ENCODE assay signal across 25 cellular contexts in the genomic region with DNA sequence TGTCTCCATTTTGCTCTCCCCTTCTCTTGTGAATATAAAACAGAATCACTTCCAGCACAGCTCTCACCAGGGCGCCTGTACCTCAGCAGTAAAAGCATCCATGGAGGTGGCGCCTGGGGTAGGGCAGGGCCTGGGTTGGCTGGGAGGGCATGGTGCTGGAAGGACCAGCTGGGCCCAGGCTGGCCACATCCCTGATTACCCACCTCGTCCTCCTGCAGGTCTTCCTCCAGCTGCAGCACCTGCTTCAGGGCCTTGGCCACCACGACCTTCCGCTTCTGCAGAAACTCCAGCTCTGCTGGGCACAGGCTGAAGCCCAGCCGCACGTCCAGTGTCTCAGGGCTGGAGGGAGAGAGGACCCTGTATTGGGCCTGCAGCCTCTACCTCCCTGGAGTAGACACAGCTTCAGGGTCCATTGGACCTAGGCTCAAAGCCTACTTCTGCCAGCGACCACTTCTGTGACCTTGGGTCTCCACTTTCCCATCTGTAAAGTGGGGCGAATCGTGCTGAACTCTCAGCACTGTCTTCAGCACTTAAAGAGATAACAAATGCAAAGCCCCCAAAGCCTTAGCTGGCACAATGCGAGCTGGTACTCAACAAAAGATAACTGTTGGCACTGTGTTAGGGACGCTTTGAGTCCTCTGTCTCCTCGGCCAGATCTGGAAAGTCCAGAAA. TPM values are rescaled to one million over a fixed set of nuclear protein-coding genes. Genes with fewer than 3 reads are reported as not detected.
DNase-seq lines count a peak whose midpoint lies in the region; ATAC-seq, FAIRE-seq and TF ChIP-seq lines count a peak whose summit lies in the region.
"Had no signal": no experiment of that assay in that cellular context is flagged by ENCODE, and none has a peak within 500 bp of the region (broad histone marks: within the 10 kb centered on the region; RNA-seq: fewer than 3 reads in every experiment).

No MANE protein-coding gene starts in this region.

- H3K79me2 ChIP-seq in osteoblast (ENCODE audit: insufficient read depth, low read length), result no peaks in the 10 kb centered on the region

- H3K27ac ChIP-seq in left ventricle myocardium inferior (replicated peaks), result no peak overlapping the region
- no peak overlapping the region for H3K27ac ChIP-seq in kidney (ENCODE audit: low read depth in 2 of 2, low read length in 2 of 2)
- no peak overlapping the region for H3K27ac ChIP-seq in osteoblast (ENCODE audit: low read depth, low read length)

- intact Hi-C loops in left ventricle myocardium superior (cut with micrococcal nuclease), result no loop called here
- intact Hi-C loops in left ventricle myocardium inferior (cut with micrococcal nuclease), result no loop called here
- intact Hi-C loops in kidney (cut with DNase I), result no loop called here

- no peaks in the 10 kb centered on the region for H3K27me3 ChIP-seq in left ventricle myocardium inferior (ENCODE audit: low read depth)
- peaks cover 15% of the 10 kb centered on the region for H3K27me3 ChIP-seq in osteoblast (ENCODE audit: insufficient read depth, low read length)
- H3K27me3 ChIP-seq: BE2C had no signal

- H2AFZ ChIP-seq in osteoblast (ENCODE audit: low read length), result no peak overlapping the region

- H3K9ac ChIP-seq in kidney (ENCODE audit: low read length in 2 of 2), result no peak overlapping the region

- H3K4me1 ChIP-seq in left ventricle myocardium inferior (peaks cover 6% of the 10 kb centered on the region), kidney (ENCODE audit: control insufficient read depth in 1 of 2, insufficient read depth in 1 of 2, low read depth in 1 of 2, low read length in 2 of 2) (no peaks in the 10 kb centered on the region), osteoblast (ENCODE audit: insufficient read depth, low read length) (no peaks in the 10 kb centered on the region)
- H3K4me1 ChIP-seq: BE2C, HAP-1 had no signal

- H4K20me1 ChIP-seq in osteoblast (ENCODE audit: insufficient read depth, low read length), result no peaks in the 10 kb centered on the region

- no peak overlapping the region for H3K4me2 ChIP-seq in osteoblast (ENCODE audit: insufficient read depth, low read length)

- H3K36me3 ChIP-seq in left ventricle myocardium inferior (no peaks in the 10 kb centered on the region), kidney (ENCODE audit: control insufficient read depth in 1 of 2, insufficient read depth in 2 of 2, low read length in 2 of 2) (no peaks in the 10 kb centered on the region), osteoblast (ENCODE audit: insufficient read depth, low read length) (no peaks in the 10 kb centered on the region)
- H3K36me3 ChIP-seq: BE2C, HAP-1 had no signal

- H3K9me3 ChIP-seq in left ventricle myocardium inferior (replicated peaks) (no peaks in the 10 kb centered on the region), kidney (ENCODE audit: control insufficient read depth in 1 of 2, low read length in 2 of 2) (no peaks in the 10 kb centered on the region), osteoblast (ENCODE audit: low read depth, low read length) (no peaks in the 10 kb centered on the region)
- H3K9me3 ChIP-seq: BE2C, HAP-1 had no signal

- ATAC-seq in left ventricle myocardium superior (peak; percentile 21), GM19463 (IDR thresholded peaks at IDR 0.05; ENCODE audit: unreplicated experiment) (no peak)
- ATAC-seq: PC-3 had no signal

- H3K4me3 ChIP-seq in left ventricle myocardium inferior (no peak overlapping the region), kidney (ENCODE audit: low read length in 2 of 2) (no peak overlapping the region), osteoblast (ENCODE audit: insufficient read depth, low read length) (no peak overlapping the region)
- H3K4me3 ChIP-seq: HAP-1 had no signal

- no peak for TF ChIP-seq CTCF in left ventricle myocardium inferior (IDR thresholded peaks at IDR 0.05; ENCODE audit: borderline replicate concordance)
- no peak for TF ChIP-seq CTCF in kidney (IDR thresholded peaks at IDR 0.05; ENCODE audit: borderline replicate concordance, extremely low read depth, insufficient read depth)
- no peak for TF ChIP-seq CTCF in osteoblast (IDR thresholded peaks at IDR 0.05; ENCODE audit: extremely low read depth, low read depth, low read length)

- no peak for FAIRE-seq in kidney (lab: Jason Lieb, UNC)
- FAIRE-seq: GM18507 had no signal

- DNase-seq in left ventricle myocardium superior (peak; percentile 19), left ventricle myocardium inferior (no peak), kidney (peak; percentile 53), osteoblast (ENCODE audit: insufficient read length, low spot score, missing footprints) (peak; percentile 48), NCI-H446 (lab: John Stamatoyannopoulos, UW) (no peak), NCI-H2227 (lab: John Stamatoyannopoulos, UW; ENCODE audit: unreplicated experiment) (no peak)
- no peak for DNase-seq in activated naive CD4-positive, alpha-beta T cell treated with anti-CD3 and anti-CD28 coated beads, Interleukin-2, amount 50 U/mL, for 16 hours
- DNase-seq: 8988T; ACHN; BE2C; Calu3; GOT3; HFFc6; NCI-H1092; NCI-H1436 treated with DMSO at 0.1 percent for 48 hours; NCI-H187 treated with DMSO at 0.1 percent for 48 hours; NCI-H2171 treated with DMSO at 0.1 percent for 48 hours; NCI-H524 treated with DMSO at 0.1 percent for 48 hours; NK-92 treated with Interleukin-12 subunit alpha and Interleukin-12 subunit beta, amount 100 ng/mL, for 24 hours; PC-3 had no signal

RNA-seq across cellular contexts. Expression of a gene that starts 23.8 kb away (rescaled TPM):
- total RNA-seq in left ventricle myocardium superior (not detected), left ventricle myocardium inferior (not detected), kidney (not detected), osteoblast (not detected in 2 replicates)
- not detected for polyA plus RNA-seq in kidney (ENCODE audit: insufficient read depth, low read depth, low replicate concordance)
- total RNA-seq: HFFc6, PC-3, SK-MEL-5 had no signal
- polyA plus RNA-seq: IgD-negative memory B cell had no signal

RNA-seq across cellular contexts. Expression of a gene that starts 24.7 kb away (rescaled TPM):
- 53.5 TPM for total RNA-seq in left ventricle myocardium superior
- total RNA-seq in left ventricle myocardium inferior, result 46.4 TPM
- 38.5 TPM for total RNA-seq in kidney
- 15.7 TPM for polyA plus RNA-seq in kidney (ENCODE audit: insufficient read depth, low read depth, low replicate concordance)
- total RNA-seq in osteoblast, result 15.9 and 18.0 TPM in 2 replicates

Comparison
In these comparisons a context has a peak if more than half of its experiments do, and no peak if none do; other contexts are left out.
1. DNase-seq: peak in left ventricle myocardium superior (single experiment), kidney (single experiment) and osteoblast (single experiment); none in left ventricle myocardium inferior (single experiment), activated naive CD4-positive, alpha-beta T cell treated with anti-CD3 and anti-CD28 coated beads, Interleukin-2, amount 50 U/mL, for 16 hours (single experiment), NCI-H446 (0 of 2) and NCI-H2227 (single experiment).